Comparison of ENCODE assay signal across 17 cellular contexts in genomic region chr5:10446490-10446889, GRCh38. TPM values are rescaled to one million over a fixed set of nuclear protein-coding genes. Genes with fewer than 3 reads are reported as not detected.
"Had no signal": no experiment of that assay in that cellular context is flagged by ENCODE, and none has a peak within 500 bp of the region (broad histone marks: within the 10 kb centered on the region; RNA-seq: fewer than 3 reads in every experiment).

No MANE protein-coding gene starts in this region.

- H3K27ac ChIP-seq: adrenal gland, thyroid gland had no signal

- H3K27ac Mint-ChIP-seq: activated CD4-positive, alpha-beta T cell treated with anti-CD3 and anti-CD28 coated beads for 36 hours; WTC11 had no signal

- H3K9me3 ChIP-seq: adrenal gland, thyroid gland had no signal

- H3K36me3 ChIP-seq: adrenal gland, thyroid gland had no signal

- ATAC-seq: activated CD4-positive, alpha-beta T cell treated with anti-CD3 and anti-CD28 coated beads for 36 hours; naive thymus-derived CD8-positive, alpha-beta T cell; WTC11 had no signal

- H3K9me3 Mint-ChIP-seq: WTC11 had no signal

- DNase-seq: activated CD4-positive, alpha-beta T cell treated with anti-CD3 and anti-CD28 coated beads for 36 hours; activated CD4-positive, alpha-beta T cell treated with anti-CD3 and anti-CD28 coated beads, Interleukin-2, amount 50 U/mL, for 48 hours; activated effector memory CD4-positive, alpha-beta T cell treated with anti-CD3 and anti-CD28 coated beads, Interleukin-2, amount 50 U/mL, for 16 hours; activated naive CD4-positive, alpha-beta T cell treated with anti-CD3 and anti-CD28 coated beads, Interleukin-2, amount 50 U/mL, for 16 hours; activated T-cell treated with anti-CD3 and anti-CD28 coated beads, Interleukin-2, amount 50 U/mL, for 48 hours; adrenal gland; dermis blood vessel endothelial cell; effector memory CD4-positive, alpha-beta T cell; mesenchymal stem cell; naive thymus-derived CD8-positive, alpha-beta T cell; posterior cingulate gyrus; retina; stimulated activated naive CD4-positive, alpha-beta T cell treated with Interleukin-2 at 50 U/mL for 16 hours; thyroid gland had no signal

- H3K27me3 Mint-ChIP-seq: naive thymus-derived CD8-positive, alpha-beta T cell had no signal

- H3K4me3 Mint-ChIP-seq: activated CD4-positive, alpha-beta T cell treated with anti-CD3 and anti-CD28 coated beads for 36 hours; WTC11 had no signal

- H3K36me3 Mint-ChIP-seq: naive thymus-derived CD8-positive, alpha-beta T cell; WTC11 had no signal

RNA-seq across cellular contexts. Expression of gene ROPN1L, which starts 4.8 kb away (rescaled TPM):
- total RNA-seq: bronchial epithelial cell, ureter, WTC11 had no signal
